8 cellular contexts compared by ENCODE assay signal in the genomic region with DNA sequence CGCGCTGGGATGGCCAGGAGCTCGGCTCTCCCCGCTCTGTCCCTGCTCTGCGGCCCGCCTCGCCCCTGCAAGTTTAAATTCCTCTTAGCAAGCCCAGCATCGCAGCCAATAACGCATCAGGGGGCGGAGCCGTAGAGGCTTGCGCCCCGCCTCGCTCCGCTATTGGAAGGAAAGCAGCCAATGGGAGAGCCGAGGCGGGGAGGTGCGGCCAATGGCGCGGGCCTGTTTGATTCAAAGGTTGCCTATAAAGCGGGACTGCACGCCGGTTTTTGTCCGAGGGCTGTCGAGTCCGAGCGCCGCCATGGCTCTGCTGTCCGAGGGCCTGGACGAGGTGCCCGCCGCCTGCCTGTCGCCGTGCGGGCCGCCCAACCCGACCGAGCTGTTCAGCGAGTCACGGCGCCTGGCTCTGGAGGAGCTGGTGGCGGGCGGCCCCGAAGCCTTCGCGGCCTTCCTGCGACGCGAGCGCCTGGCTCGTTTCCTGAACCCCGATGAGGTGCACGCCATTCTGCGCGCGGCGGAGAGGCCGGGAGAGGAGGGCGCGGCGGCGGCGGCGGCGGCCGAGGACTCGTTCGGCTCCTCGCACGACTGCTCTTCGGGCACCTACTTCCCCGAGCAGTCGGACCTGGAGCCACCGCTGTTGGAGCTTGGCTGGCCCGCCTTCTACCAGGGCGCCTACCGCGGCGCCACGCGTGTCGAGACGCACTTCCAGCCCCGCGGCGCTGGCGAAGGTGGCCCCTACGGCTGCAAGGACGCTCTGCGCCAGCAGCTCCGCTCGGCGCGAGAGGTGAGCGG. TPM values are rescaled to one million over a fixed set of nuclear protein-coding genes. Genes with fewer than 3 reads are reported as not detected.
DNase-seq lines count a peak whose midpoint lies in the region; ATAC-seq, FAIRE-seq and TF ChIP-seq lines count a peak whose summit lies in the region.

Gene FAM83D, plus strand, starts transcription at position 276 of the 792 bp plus-strand sequence. Its CDS starts 26 bp downstream, at position 302.

- TF ChIP-seq CTCF in cardiac muscle cell (IDR thresholded peaks at IDR 0.05; ENCODE audit: low read depth, low read length) (no peak), transverse colon (IDR thresholded peaks at IDR 0.05) (peak in 3 of 5 experiments; percentile 0 to 90 (median 2))

- H3K27me3 Mint-ChIP-seq in activated naive CD8-positive, alpha-beta T cell treated with anti-CD3 and anti-CD28 coated beads, Interleukin-2, amount 10 ng/mL, durations not matched to agents 7 days and 5 days = no peaks in the 10 kb centered on the region

- in situ Hi-C loops in transverse colon (cut with MboI; ENCODE audit: low pct_ligation_motif_present in 1 of 4, low pct_unique_long_range_greater_than_20kb in 1 of 4, low sequenced_read_pairs in 3 of 4) = loop anchor here in 2 of 4 donors (10.0 kb wide), 1 partner anchor 118 kb away; no protein-coding TSS in a partner anchor

- H4K91ac ChIP-seq in trophoblast cell (ENCODE audit: low read depth, low read length) = peak within 1 kb of the TSS; percentile 76

- H3K4ac ChIP-seq in trophoblast cell (ENCODE audit: low read depth, low read length) = peak within 1 kb of the TSS; percentile 96

- H2AK5ac ChIP-seq in trophoblast cell (ENCODE audit: low read length) = no peak within 1 kb of the TSS

- peak within 1 kb of the TSS; percentile 52 for H3K14ac ChIP-seq in trophoblast cell (ENCODE audit: low read length)

- POLR2A ChIA-PET in activated naive CD8-positive, alpha-beta T cell treated with anti-CD3 and anti-CD28 coated beads, Interleukin-2, amount 10 ng/mL, durations not matched to agents 7 days and 5 days (lab: Charles Lee) = interaction anchor here (0.6 to 1.6 kb wide), 6 partner anchors 25 to 491 kb away, joined by 3 to 14 read pairs (median 4); partner anchors contain the start of genes DHX35 and SNHG17

- H2AFZ ChIP-seq in trophoblast cell (ENCODE audit: insufficient read depth, low read length, poor library complexity) = peak within 1 kb of the TSS; percentile 58

- H3K4me1 Mint-ChIP-seq in activated naive CD8-positive, alpha-beta T cell treated with anti-CD3 and anti-CD28 coated beads, Interleukin-2, amount 10 ng/mL, durations not matched to agents 7 days and 5 days = peaks cover 31% of the 10 kb centered on the region

- H4K12ac ChIP-seq in trophoblast cell (ENCODE audit: low read depth, low read length) = peak within 1 kb of the TSS; percentile 2

- no peaks in the 10 kb centered on the region for H3K9me3 ChIP-seq in cardiac muscle cell (ENCODE audit: low read depth)
- no peaks in the 10 kb centered on the region for H3K9me3 ChIP-seq in trophoblast cell (ENCODE audit: insufficient read depth, low read depth, low read length)
- H3K9me3 ChIP-seq in transverse colon = no peaks in the 10 kb centered on the region

- H3K36me3 Mint-ChIP-seq in activated naive CD8-positive, alpha-beta T cell treated with anti-CD3 and anti-CD28 coated beads, Interleukin-2, amount 10 ng/mL, durations not matched to agents 7 days and 5 days = peaks cover 16% of the 10 kb centered on the region

- no CpG with 5 or more reads among the region's 95 CpGs for WGBS in trophoblast cell (ENCODE audit: extremely low coverage, insufficient coverage, insufficient read length)
- 0% methylated on average over 43 of the region's 95 CpGs; no CpG with 5 or more reads in 1 of the 2 donors for WGBS in transverse colon (ENCODE audit: low coverage in 1 of 2), 2 donors

- peak; percentile 92 for TF ChIP-seq POLR2A in GM12891 (IDR thresholded peaks at IDR 0.05; ENCODE audit: low read depth, low read length)
- TF ChIP-seq POLR2A in transverse colon (IDR thresholded peaks at IDR 0.05) = peak; percentile 90

- peak; percentile 92 for ATAC-seq in HG02798 (IDR thresholded peaks at IDR 0.05; ENCODE audit: poor library complexity, unreplicated experiment)
- peak; percentile 95 for ATAC-seq in activated naive CD8-positive, alpha-beta T cell treated with anti-CD3 and anti-CD28 coated beads, Interleukin-2, amount 10 ng/mL, durations not matched to agents 7 days and 5 days (ENCODE audit: low read depth)

- peak within 1 kb of the TSS; percentile 8 for H2BK120ac ChIP-seq in trophoblast cell (ENCODE audit: insufficient read depth, low read length, poor library complexity)

- H2BK12ac ChIP-seq in trophoblast cell (ENCODE audit: low read length) = no peak within 1 kb of the TSS

- no peaks in the 10 kb centered on the region for H3K4me1 ChIP-seq in cardiac muscle cell (ENCODE audit: low read depth)
- peaks cover 7 to 17% of the 10 kb centered on the region in 2 experiments for H3K4me1 ChIP-seq in trophoblast cell (ENCODE audit: control insufficient read depth in 1 of 2, insufficient read depth in 2 of 2, low read length in 2 of 2)
- H3K4me1 ChIP-seq in transverse colon = peaks cover 0 to 24% (median 4%) of the 10 kb centered on the region in 4 donors

- H3K4me2 ChIP-seq in trophoblast cell (ENCODE audit: low read length) = peak within 1 kb of the TSS; percentile 99

- H3K36me3 ChIP-seq in cardiac muscle cell = no peaks in the 10 kb centered on the region
- H3K36me3 ChIP-seq in trophoblast cell (ENCODE audit: control insufficient read depth in 1 of 2, insufficient read depth in 2 of 2, low read length in 2 of 2) = peaks cover 0 to 3% of the 10 kb centered on the region in 2 experiments
- H3K36me3 ChIP-seq in transverse colon = no peaks in the 10 kb centered on the region

- peak within 1 kb of the TSS; percentile 89 for H3K4me3 Mint-ChIP-seq in activated naive CD8-positive, alpha-beta T cell treated with anti-CD3 and anti-CD28 coated beads, Interleukin-2, amount 10 ng/mL, durations not matched to agents 7 days and 5 days

- FAIRE-seq in GM12891 (lab: Jason Lieb, UNC) = peak; percentile 95

- H3K4me3 ChIP-seq in cardiac muscle cell (peak within 1 kb of the TSS; percentile 54), trophoblast cell (ENCODE audit: low read depth, low read length) (peak within 1 kb of the TSS; percentile 95), transverse colon (peak within 1 kb of the TSS; percentile 55 to 77 (median 67))

- H3K9me3 Mint-ChIP-seq in activated naive CD8-positive, alpha-beta T cell treated with anti-CD3 and anti-CD28 coated beads, Interleukin-2, amount 10 ng/mL, durations not matched to agents 7 days and 5 days = no peaks in the 10 kb centered on the region

- intact Hi-C loops in transverse colon (cut with DNase I; ENCODE audit: low total_unique reads) = loop anchor here (5.0 kb wide), 1 partner anchor 116 kb away; no protein-coding TSS in a partner anchor

- peak within 1 kb of the TSS; percentile 90 for H3K9ac ChIP-seq in trophoblast cell (ENCODE audit: low read length)

- H3K27ac Mint-ChIP-seq in activated naive CD8-positive, alpha-beta T cell treated with anti-CD3 and anti-CD28 coated beads, Interleukin-2, amount 10 ng/mL, durations not matched to agents 7 days and 5 days = peak within 1 kb of the TSS; percentile 77

- DNase-seq in GM12891 (ENCODE audit: insufficient read length, low spot score) (peak; percentile 99), NCI-H1417 treated with DMSO at 0.1 percent for 48 hours (lab: John Stamatoyannopoulos, UW) (peak; percentile 87), SW 1271 (lab: John Stamatoyannopoulos, UW) (peak; percentile 99 to 100), cardiac muscle cell (ENCODE audit: low read depth in 1 of 2, low spot score in 1 of 2) (peak; percentile 97 to 99), trophoblast cell (peak; percentile 95 to 98), transverse colon (peak; percentile 97)
- DNase-seq in activated naive CD8-positive, alpha-beta T cell treated with anti-CD3 and anti-CD28 coated beads, Interleukin-2, amount 10 ng/mL, durations not matched to agents 7 days and 5 days = peak; percentile 94

- H3K23ac ChIP-seq in trophoblast cell (ENCODE audit: low read length) = no peak within 1 kb of the TSS

- peaks cover 6% of the 10 kb centered on the region for H3K79me1 ChIP-seq in trophoblast cell (ENCODE audit: low read length)

- peaks cover 16% of the 10 kb centered on the region for H3K79me2 ChIP-seq in trophoblast cell (ENCODE audit: control insufficient read depth, insufficient read depth, low read length, poor library complexity)

- H3K18ac ChIP-seq in trophoblast cell (ENCODE audit: low read length) = peak within 1 kb of the TSS; percentile 92

- peak within 1 kb of the TSS; percentile 55 for H4K8ac ChIP-seq in trophoblast cell (ENCODE audit: low read depth, low read length)

- H2BK5ac ChIP-seq in trophoblast cell (ENCODE audit: low read depth, low read length, poor library complexity) = peak within 1 kb of the TSS; percentile 2

- H3K27ac ChIP-seq in cardiac muscle cell (peak within 1 kb of the TSS; percentile 16), trophoblast cell (ENCODE audit: low read depth, low read length) (no peak within 1 kb of the TSS), transverse colon (peak within 1 kb of the TSS; percentile 62 to 86 (median 82))

- TF ChIP-seq EP300 in transverse colon (IDR thresholded peaks at IDR 0.05; ENCODE audit: low read depth) = no peak

- no peaks in the 10 kb centered on the region for H3K27me3 ChIP-seq in cardiac muscle cell
- no peaks in the 10 kb centered on the region for H3K27me3 ChIP-seq in trophoblast cell (ENCODE audit: insufficient read depth, low read length)
- H3K27me3 ChIP-seq in transverse colon = no peaks in the 10 kb centered on the region

TF ChIP-seq in GM12891, 5 proteins besides CTCF, POLR2A, EP300 and RAD21:
- peak; percentile 90 for TF ChIP-seq POLR2AphosphoS5 (IDR thresholded peaks at IDR 0.05; ENCODE audit: low read depth, low read length)
- TF ChIP-seq TAF1 (IDR thresholded peaks at IDR 0.05; ENCODE audit: low read depth, low read length) = 0 out of 2 replicates have a peak, but pooled peaks have one; percentile 40
- TF ChIP-seq PAX5 (IDR thresholded peaks at IDR 0.05; ENCODE audit: insufficient read depth, low read length, severe bottlenecking) = no peak
- no peak for TF ChIP-seq SPI1 (IDR thresholded peaks at IDR 0.05; ENCODE audit: low read depth, low read length)
- TF ChIP-seq POU2F2 (IDR thresholded peaks at IDR 0.05; ENCODE audit: low read depth, low read length) = peak; percentile 63

RNA-seq across cellular contexts. Expression of gene FAM83D, which starts in this region (rescaled TPM):
- 7.4 TPM for polyA plus RNA-seq in GM12891 (2012; ENCODE audit: low read depth, missing spikeins)
- total RNA-seq in activated naive CD8-positive, alpha-beta T cell treated with anti-CD3 and anti-CD28 coated beads, Interleukin-2, amount 10 ng/mL, durations not matched to agents 7 days and 5 days = 10 to 100 TPM; 14.4 to 15.4 TPM
- total RNA-seq in cardiac muscle cell (4.2 and 45.4 TPM in 2 replicates), transverse colon (10 to 100 TPM in 3 of 4 donors, 1 to 10 TPM in 1; 7.2 to 42.3 (median 19.6) TPM)
- polyA plus RNA-seq in cardiac muscle cell = 7.4 and 43.9 TPM in 2 replicates
- polyA plus RNA-seq in trophoblast cell (2013) = 63.6 and 64.0 TPM in 2 replicates
